Comparison of ENCODE assay signal across 8 cellular contexts in the genomic region with DNA sequence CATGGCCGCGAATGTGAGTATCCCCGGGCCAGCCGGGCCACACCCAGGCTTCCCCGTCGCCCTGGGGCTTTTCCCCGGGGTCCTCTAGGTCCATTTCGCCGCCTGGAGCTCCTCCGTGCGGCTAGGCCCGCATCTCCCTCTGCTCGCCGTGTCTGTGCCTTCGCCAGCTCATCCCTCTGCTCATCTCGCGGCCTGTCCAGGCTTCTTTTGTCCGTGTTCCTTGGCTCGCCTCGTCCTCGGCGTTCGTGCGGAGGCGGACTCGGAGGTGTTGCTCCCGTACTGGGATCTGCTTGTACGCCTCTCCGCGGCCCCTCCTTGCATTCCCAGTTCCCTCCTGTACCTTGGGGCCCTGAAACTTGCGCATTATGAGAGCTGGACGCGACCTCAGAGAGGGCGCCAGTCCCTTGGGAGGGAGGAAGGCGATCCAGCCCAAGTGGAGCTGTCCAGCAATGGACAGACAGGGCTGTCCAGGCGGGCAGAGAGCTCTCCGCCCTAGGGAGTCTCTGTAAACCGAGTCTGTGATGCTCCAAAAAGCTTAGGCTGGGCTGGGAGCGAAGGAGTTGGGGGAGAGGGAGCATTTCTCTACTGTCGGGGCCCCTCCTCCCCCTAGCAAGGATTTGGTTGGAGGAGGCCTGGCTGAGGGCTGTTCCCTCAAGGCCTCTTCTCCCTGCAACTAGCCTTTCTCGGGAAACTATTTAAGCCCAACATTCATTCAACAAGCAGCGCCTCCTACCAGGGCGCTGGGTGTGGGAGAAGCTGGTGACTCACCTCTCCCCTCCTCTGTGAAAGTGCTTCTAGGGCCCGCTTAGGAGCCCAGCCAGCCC. TPM values are rescaled to one million over a fixed set of nuclear protein-coding genes. Genes with fewer than 3 reads are reported as not detected.
DNase-seq lines count a peak whose midpoint lies in the region; ATAC-seq and TF ChIP-seq lines count a peak whose summit lies in the region.

No MANE protein-coding gene starts in this region.

- peak overlapping the region; percentile 88 for H3K9ac ChIP-seq in muscle layer of colon (ENCODE audit: low read length)

- H3K4me3 Mint-ChIP-seq in stimulated activated memory B cell treated with anti-CD40 and anti-IgM and Interleukin-4, amounts not matched to agents 10 μg/mL and 1 μg/mL and 100 μg/mL, for 72 hours: peak overlapping the region; percentile 96

- H3K9me3 ChIP-seq in muscle layer of colon (ENCODE audit: low read length): no peaks in the 10 kb centered on the region

- DNase-seq in NCI-H510A treated with DMSO at 0.1 percent for 48 hours (lab: John Stamatoyannopoulos, UW): peak; percentile 18
- no peak for DNase-seq in NCI-H510A (lab: John Stamatoyannopoulos, UW)
- DNase-seq in NCI-H526 (lab: John Stamatoyannopoulos, UW): peak; percentile 55 to 83
- peak; percentile 36 for DNase-seq in activated CD8-positive, alpha-beta memory T cell treated with anti-CD3 and anti-CD28 coated beads, Interleukin-2, amount 50 U/mL, for 1 hour (ENCODE audit: extremely low read depth)
- peak; percentile 63 for DNase-seq in epithelial cell of proximal tubule (ENCODE audit: low read depth)

- H3K4me1 ChIP-seq in muscle layer of colon (ENCODE audit: insufficient read depth, low read length): peaks cover 36% of the 10 kb centered on the region

- peaks cover 46% of the 10 kb centered on the region for H3K36me3 Mint-ChIP-seq in stimulated activated memory B cell treated with anti-CD40 and anti-IgM and Interleukin-4, amounts not matched to agents 10 μg/mL and 1 μg/mL and 100 μg/mL, for 72 hours

- H3K4me3 ChIP-seq in epithelial cell of proximal tubule (ENCODE audit: low read depth, low read length) (peak overlapping the region; percentile 99), muscle layer of colon (ENCODE audit: low read depth in 1 of 2, low read length in 2 of 2) (peak overlapping the region; percentile 89 to 92)

- peak overlapping the region; percentile 88 for H3K27ac ChIP-seq in muscle layer of colon (ENCODE audit: low read depth, low read length)

- no peaks in the 10 kb centered on the region for H3K27me3 ChIP-seq in muscle layer of colon (ENCODE audit: control insufficient read depth in 1 of 2, insufficient read depth in 2 of 2, low read length in 2 of 2)

- peak; percentile 30 for TF ChIP-seq CTCF in epithelial cell of proximal tubule (conservative IDR thresholded peaks at IDR 0.05; ENCODE audit: low read depth, low read length)

- H3K36me3 ChIP-seq in muscle layer of colon (ENCODE audit: insufficient read depth, low read length): peaks cover 38% of the 10 kb centered on the region

- peak; percentile 25 for ATAC-seq in HG02943 (IDR thresholded peaks at IDR 0.05; ENCODE audit: low read depth, unreplicated experiment)
- ATAC-seq in stimulated activated memory B cell treated with anti-CD40 and anti-IgM and Interleukin-4, amounts not matched to agents 10 μg/mL and 1 μg/mL and 100 μg/mL, for 72 hours: no peak

- H3K27me3 Mint-ChIP-seq in stimulated activated memory B cell treated with anti-CD40 and anti-IgM and Interleukin-4, amounts not matched to agents 10 μg/mL and 1 μg/mL and 100 μg/mL, for 72 hours: no peaks in the 10 kb centered on the region

- peaks cover 60% of the 10 kb centered on the region for H3K4me1 Mint-ChIP-seq in stimulated activated memory B cell treated with anti-CD40 and anti-IgM and Interleukin-4, amounts not matched to agents 10 μg/mL and 1 μg/mL and 100 μg/mL, for 72 hours

- no peaks in the 10 kb centered on the region for H3K9me3 Mint-ChIP-seq in stimulated activated memory B cell treated with anti-CD40 and anti-IgM and Interleukin-4, amounts not matched to agents 10 μg/mL and 1 μg/mL and 100 μg/mL, for 72 hours

- H3K27ac Mint-ChIP-seq in stimulated activated memory B cell treated with anti-CD40 and anti-IgM and Interleukin-4, amounts not matched to agents 10 μg/mL and 1 μg/mL and 100 μg/mL, for 72 hours: peak overlapping the region; percentile 89

RNA-seq across cellular contexts. Expression of gene TMEM43, which starts 0.6 kb away (rescaled TPM):
- total RNA-seq in epithelial cell of proximal tubule: 56.3 and 58.6 TPM in 2 replicates

RNA-seq across cellular contexts. Expression of gene CHCHD4, which starts 0.7 kb away (rescaled TPM):
- total RNA-seq in epithelial cell of proximal tubule: 16.5 and 29.4 TPM in 2 replicates

RNA-seq across cellular contexts. Expression of gene XPC, which starts 53.0 kb away (rescaled TPM):
- total RNA-seq in epithelial cell of proximal tubule: 16.6 and 27.8 TPM in 2 replicates

RNA-seq across cellular contexts. Expression of gene LSM3, which starts 53.2 kb away (rescaled TPM):
- total RNA-seq in epithelial cell of proximal tubule: 24.7 and 24.9 TPM in 2 replicates
